ENCODE assay signal across 13 cellular contexts in the genomic region with DNA sequence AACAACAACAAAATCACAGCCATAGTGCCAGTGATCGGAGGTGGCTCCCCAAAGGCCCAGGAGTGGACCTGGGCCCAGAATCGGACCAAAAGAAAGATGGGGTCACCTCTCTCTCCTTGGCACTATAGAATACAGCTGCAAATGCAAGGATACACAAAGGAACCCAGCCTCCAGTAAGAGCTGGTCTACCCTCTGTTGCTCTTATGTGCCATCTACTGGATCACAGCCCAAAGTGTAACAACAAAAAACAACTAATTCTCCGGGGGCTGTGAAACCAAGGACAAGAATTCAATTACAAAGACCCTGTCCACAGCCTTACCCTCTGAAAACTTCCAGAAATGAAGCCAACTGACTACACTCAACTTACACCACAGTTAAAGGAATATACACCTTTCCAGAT. TPM values are rescaled to one million over a fixed set of nuclear protein-coding genes. Genes with fewer than 3 reads are reported as not detected.
A peak's percentile ranks its signal among the peaks of the same experiment; 100 is the strongest.
DNase-seq lines count a peak whose midpoint lies in the region; ATAC-seq and TF ChIP-seq lines count a peak whose summit lies in the region.
"Had no signal": no experiment of that assay in that cellular context is flagged by ENCODE, and none has a peak within 500 bp of the region (broad histone marks: within the 10 kb centered on the region; RNA-seq: fewer than 3 reads in every experiment).

No MANE protein-coding gene starts in this region.

- no peak overlapping the region for H3K4me3 Mint-ChIP-seq in CD4-positive, alpha-beta T cell
- H3K4me3 Mint-ChIP-seq: IgD-negative memory B cell, nephron had no signal

- no peaks in the 10 kb centered on the region for H3K27me3 Mint-ChIP-seq in CD4-positive, alpha-beta T cell
- H3K27me3 Mint-ChIP-seq: IgD-negative memory B cell had no signal

- POLR2A ChIA-PET in CD4-positive, alpha-beta T cell (lab: Charles Lee), result no interaction called here

- peaks cover 6% of the 10 kb centered on the region for H3K9me3 Mint-ChIP-seq in CD4-positive, alpha-beta T cell

- no peaks in the 10 kb centered on the region for H3K4me1 Mint-ChIP-seq in CD4-positive, alpha-beta T cell (ENCODE audit: low read depth)
- H3K4me1 Mint-ChIP-seq: IgD-negative memory B cell, nephron had no signal

- intact Hi-C loops in CD4-positive, alpha-beta T cell (cut with DNase I, micrococcal nuclease), result no loop called here

- H3K9me3 ChIP-seq in CD4-positive, alpha-beta T cell (ENCODE audit: control insufficient read depth, low read length), result no peaks in the 10 kb centered on the region
- H3K9me3 ChIP-seq: gastrocnemius medialis had no signal

- H3K27ac Mint-ChIP-seq in CD4-positive, alpha-beta T cell, result no peak overlapping the region
- H3K27ac Mint-ChIP-seq: IgD-negative memory B cell, nephron had no signal

- no peaks in the 10 kb centered on the region for H3K27me3 ChIP-seq in CD4-positive, alpha-beta T cell (ENCODE audit: control insufficient read depth, insufficient read depth, low read length)
- H3K27me3 ChIP-seq: gastrocnemius medialis had no signal

- in situ Hi-C loops in astrocyte of the spinal cord (cut with HindIII; ENCODE audit: low sequenced_read_pairs), result no loop called here

- H3K36me3 Mint-ChIP-seq in CD4-positive, alpha-beta T cell (ENCODE audit: low read depth), result no peaks in the 10 kb centered on the region
- H3K36me3 Mint-ChIP-seq: IgD-negative memory B cell had no signal

- no peak overlapping the region for H3K4me3 ChIP-seq in astrocyte of the spinal cord (ENCODE audit: low read depth, low read length)
- H3K4me3 ChIP-seq: gastrocnemius medialis had no signal

- no peak for ATAC-seq in CD4-positive, alpha-beta T cell (ENCODE audit: poor library complexity)
- no peak for ATAC-seq in HG03521 (IDR thresholded peaks at IDR 0.05; ENCODE audit: unreplicated experiment)
- ATAC-seq: gastrocnemius medialis, left cardiac atrium had no signal

- H3K27ac ChIP-seq in CD4-positive, alpha-beta T cell (ENCODE audit: low read depth, low read length), result no peak overlapping the region
- H3K27ac ChIP-seq: gastrocnemius medialis had no signal

- peak; percentile 27 for DNase-seq in LHCN-M2 (ENCODE audit: low read depth)
- no peak for DNase-seq in astrocyte of the spinal cord (ENCODE audit: low read depth, low spot score)
- DNase-seq in left kidney (ENCODE audit: low read depth, low spot score), result peak; percentile 23
- no peak for DNase-seq in CD4-positive, alpha-beta T cell
- no peak for DNase-seq in cortex of kidney (lab: John Stamatoyannopoulos, UW)
- DNase-seq: gastrocnemius medialis, left cardiac atrium had no signal

- TF ChIP-seq CTCF in GM12872 (IDR thresholded peaks at IDR 0.05; ENCODE audit: insufficient read depth, low read depth, low read length) (0 out of 3 replicates have a peak, but pooled peaks have one; percentile 21), astrocyte of the spinal cord (IDR thresholded peaks at IDR 0.05; ENCODE audit: low read depth, low read length) (peak; percentile 14)
- no peak for TF ChIP-seq CTCF in CD4-positive, alpha-beta T cell (IDR thresholded peaks at IDR 0.05)

- CTCF ChIA-PET in CD4-positive, alpha-beta T cell (lab: Charles Lee), result no interaction called here

RNA-seq across cellular contexts. Expression of a gene that starts 21.6 kb away (rescaled TPM):
- not detected in 2 replicates for total RNA-seq in LHCN-M2 (2014; rRNA removed)
- polyA plus RNA-seq in LHCN-M2 (2012), result not detected
- total RNA-seq in CD4-positive, alpha-beta T cell, result not detected
- total RNA-seq: gastrocnemius medialis, left cardiac atrium had no signal
- polyA plus RNA-seq: IgD-negative memory B cell had no signal

RNA-seq across cellular contexts. Expression of a gene that starts 35.9 kb away (rescaled TPM):
- not detected in 2 replicates for total RNA-seq in LHCN-M2 (2014; rRNA removed)
- polyA plus RNA-seq in LHCN-M2 (2012), result not detected
- total RNA-seq in CD4-positive, alpha-beta T cell, result not detected
- total RNA-seq: gastrocnemius medialis, left cardiac atrium had no signal
- polyA plus RNA-seq: IgD-negative memory B cell, thymus had no signal

RNA-seq across cellular contexts. Expression of a gene that starts 36.9 kb away (rescaled TPM):
- not detected in 2 replicates for total RNA-seq in LHCN-M2 (2014; rRNA removed)
- polyA plus RNA-seq in LHCN-M2 (2012), result not detected
- total RNA-seq in CD4-positive, alpha-beta T cell, result not detected
- total RNA-seq: gastrocnemius medialis, left cardiac atrium had no signal
- polyA plus RNA-seq: IgD-negative memory B cell, thymus had no signal

RNA-seq across cellular contexts. Expression of a gene that starts 42.2 kb away (rescaled TPM):
- total RNA-seq in LHCN-M2 (2014; rRNA removed), result not detected in 2 replicates
- not detected for polyA plus RNA-seq in LHCN-M2 (2012)
- total RNA-seq in CD4-positive, alpha-beta T cell, result not detected
- total RNA-seq: gastrocnemius medialis, left cardiac atrium, skeletal muscle tissue had no signal
- polyA plus RNA-seq: IgD-negative memory B cell, thymus had no signal

Comparison
In these comparisons a context has a peak if more than half of its experiments do, and no peak if none do; other contexts are left out.
1. DNase-seq: peak in LHCN-M2 (single experiment) and left kidney (single experiment); none in astrocyte of the spinal cord (single experiment), CD4-positive, alpha-beta T cell (0 of 10) and cortex of kidney (single experiment).